In genomic region chr16:9380221-9380620, GRCh38 we compare ENCODE assay signal across 19 cellular contexts.
DNase-seq lines count a peak whose midpoint lies in the region; ATAC-seq and TF ChIP-seq lines count a peak whose summit lies in the region.
"Had no signal": no experiment of that assay in that cellular context is flagged by ENCODE, and none has a peak within 500 bp of the region (broad histone marks: within the 10 kb centered on the region; RNA-seq: fewer than 3 reads in every experiment).

No MANE protein-coding gene starts in this region.

- no peaks in the 10 kb centered on the region for H3K9me3 Mint-ChIP-seq in neural progenitor cell

- H3K27me3 ChIP-seq in neural progenitor cell (no peaks in the 10 kb centered on the region), HAP-1 (ENCODE audit: low read depth) (no peaks in the 10 kb centered on the region)
- H3K27me3 ChIP-seq: BLaER1 had no signal

- H3K27ac ChIP-seq in cingulate gyrus (ENCODE audit: low read depth, low read length) (peak overlapping the region; percentile 20), neural progenitor cell (no peak overlapping the region)
- H3K27ac ChIP-seq: 22Rv1, BLaER1, C4-2B had no signal

- H3F3A ChIP-seq in neural progenitor cell (ENCODE audit: low read depth), result no peaks in the 10 kb centered on the region

- H3K4me1 ChIP-seq in neural progenitor cell (no peaks in the 10 kb centered on the region), HAP-1 (no peaks in the 10 kb centered on the region)
- H3K4me1 ChIP-seq: BLaER1, Caco-2 had no signal

- peak overlapping the region; percentile 15 for H3K27ac Mint-ChIP-seq in neural progenitor cell
- H3K27ac Mint-ChIP-seq: B cell; CD4-positive, CD25-positive, alpha-beta regulatory T cell; CD8-positive, alpha-beta T cell; GM23338; H9; HFFc6 had no signal

- TF ChIP-seq CTCF in neural progenitor cell (IDR thresholded peaks at IDR 0.05), result no peak

- in situ Hi-C loops in SK-MEL-5 (cut with HindIII; ENCODE audit: low pct_unique_long_range_greater_than_20kb, low sequenced_read_pairs), result no loop called here
- in situ Hi-C loops in HAP-1 (cut with MboI; ENCODE audit: low sequenced_read_pairs), result no loop called here

- H4K20me1 ChIP-seq in neural progenitor cell (ENCODE audit: low read depth), result no peaks in the 10 kb centered on the region
- H4K20me1 ChIP-seq: BLaER1 had no signal

- H3K27me3 Mint-ChIP-seq in neural progenitor cell (ENCODE audit: insufficient read depth, low read depth), result peaks cover 3% of the 10 kb centered on the region
- H3K27me3 Mint-ChIP-seq: CD4-positive, CD25-positive, alpha-beta regulatory T cell had no signal

- H3K79me2 ChIP-seq in neural progenitor cell (ENCODE audit: low read depth), result no peaks in the 10 kb centered on the region

- DNase-seq in SK-MEL-5 (ENCODE audit: low read depth, low spot score) (peak; percentile 40), neural progenitor cell (ENCODE audit: low spot score) (no peak), superior temporal gyrus (ENCODE audit: extremely low spot score) (peak; percentile 63), HAP-1 (ENCODE audit: low spot score in 2 of 2) (no peak), NCI-H2227 (lab: John Stamatoyannopoulos, UW; ENCODE audit: unreplicated experiment) (no peak)
- DNase-seq: Caco-2; CD4-positive, CD25-positive, alpha-beta regulatory T cell; CD8-positive, alpha-beta T cell; DMS153; DND-41; H9; HFFc6 had no signal

- H3K36me3 ChIP-seq in neural progenitor cell, result no peaks in the 10 kb centered on the region
- H3K36me3 ChIP-seq in HAP-1 (replicated peaks), result no peaks in the 10 kb centered on the region
- H3K36me3 ChIP-seq: BLaER1 had no signal

- no peak overlapping the region for H3K4me2 ChIP-seq in neural progenitor cell
- H3K4me2 ChIP-seq: BLaER1, GM23338 had no signal

- H3K4me1 Mint-ChIP-seq in neural progenitor cell, result no peaks in the 10 kb centered on the region
- H3K4me1 Mint-ChIP-seq: B cell, GM23338 had no signal

- no peak overlapping the region for H3K4me3 Mint-ChIP-seq in neural progenitor cell
- H3K4me3 Mint-ChIP-seq: B cell; CD4-positive, CD25-positive, alpha-beta regulatory T cell; CD8-positive, alpha-beta T cell; GM23338; H9; HFFc6 had no signal

- no peak for ATAC-seq in GM19351 (IDR thresholded peaks at IDR 0.05; ENCODE audit: unreplicated experiment)
- ATAC-seq: CD8-positive, alpha-beta T cell; GM23338 had no signal

- H3K9me3 ChIP-seq in neural progenitor cell (ENCODE audit: low read depth) (no peaks in the 10 kb centered on the region), HAP-1 (no peaks in the 10 kb centered on the region)
- H3K9me3 ChIP-seq: BLaER1, Caco-2 had no signal

- H2AFZ ChIP-seq in neural progenitor cell (replicated peaks), result no peak overlapping the region
- H2AFZ ChIP-seq: GM23338 had no signal

- H3K9ac ChIP-seq in neural progenitor cell, result no peak overlapping the region
- H3K9ac ChIP-seq: BLaER1 had no signal

- H3K4me3 ChIP-seq in neural progenitor cell (no peak overlapping the region), HAP-1 (no peak overlapping the region)
- H3K4me3 ChIP-seq: BLaER1, GM23338 had no signal

- H3K36me3 Mint-ChIP-seq in neural progenitor cell, result no peaks in the 10 kb centered on the region
- H3K36me3 Mint-ChIP-seq: CD4-positive, CD25-positive, alpha-beta regulatory T cell; CD8-positive, alpha-beta T cell had no signal

Comparison
In these comparisons a context has a peak if more than half of its experiments do, and no peak if none do; other contexts are left out.
1. DNase-seq: peak in SK-MEL-5 (single experiment) and superior temporal gyrus (single experiment); none in neural progenitor cell (single experiment), HAP-1 (0 of 2) and NCI-H2227 (single experiment).